Comparison of ENCODE assay signal across 22 cellular contexts in the genomic region with DNA sequence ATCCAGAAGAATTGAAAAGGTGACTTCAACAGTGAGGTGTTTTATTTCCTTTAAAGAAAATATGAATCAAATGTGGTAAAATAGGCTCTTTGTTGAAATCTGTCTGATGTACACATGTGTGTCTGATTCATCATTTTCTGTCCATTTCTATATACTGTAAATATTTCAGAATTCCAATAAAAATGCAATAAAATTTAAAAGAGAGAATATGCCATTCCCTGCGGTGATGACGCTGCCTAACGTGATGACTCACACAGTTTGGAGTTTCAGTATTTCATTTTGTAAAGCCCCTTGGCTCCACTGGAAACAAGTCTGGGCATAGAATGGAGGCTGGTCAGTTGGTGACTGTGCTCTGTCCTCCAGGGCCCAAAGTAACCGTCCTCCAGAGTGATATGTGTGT.
DNase-seq lines count a peak whose midpoint lies in the region; ATAC-seq and TF ChIP-seq lines count a peak whose summit lies in the region.
"Had no signal": no experiment of that assay in that cellular context is flagged by ENCODE, and none has a peak within 500 bp of the region (broad histone marks: within the 10 kb centered on the region; RNA-seq: fewer than 3 reads in every experiment).

No MANE protein-coding gene starts in this region.

- peaks cover 14% of the 10 kb centered on the region; the same call in 1 of the 2 replicates for H3K4me1 Mint-ChIP-seq in HFFc6 (ENCODE audit: low read depth)
- H3K4me1 Mint-ChIP-seq: activated naive CD8-positive, alpha-beta T cell treated with anti-CD3 and anti-CD28 coated beads, Interleukin-2, amount 50 U/mL, for 24 hours had no signal

- H3K9me3 ChIP-seq in A673 (ENCODE audit: low read depth, low read length, poor library complexity, severe bottlenecking), result no peaks in the 10 kb centered on the region
- no peaks in the 10 kb centered on the region for H3K9me3 ChIP-seq in SK-N-SH
- H3K9me3 ChIP-seq: A549, upper lobe of right lung had no signal

- no peak for TF ChIP-seq EP300 in SK-N-SH (IDR thresholded peaks at IDR 0.05; ENCODE audit: borderline replicate concordance in 1 of 2, low read depth in 1 of 2, low read length in 1 of 2)

- H3K36me3 Mint-ChIP-seq in HFFc6 (ENCODE audit: low read depth), result no peaks in the 10 kb centered on the region

- H3K27me3 ChIP-seq in A673 (replicated peaks; ENCODE audit: insufficient read depth, low read depth, low read length, poor library complexity) (no peaks in the 10 kb centered on the region), SK-N-SH (ENCODE audit: insufficient read depth) (no peaks in the 10 kb centered on the region)
- H3K27me3 ChIP-seq: upper lobe of right lung had no signal

- no peak overlapping the region for H3K9ac ChIP-seq in SK-N-SH

- TF ChIP-seq RAD21 in SK-N-SH (IDR thresholded peaks at IDR 0.05; ENCODE audit: low read length), result no peak

- no peaks in the 10 kb centered on the region for H3K27me3 Mint-ChIP-seq in HFFc6 (ENCODE audit: insufficient read depth)

- H3K36me3 ChIP-seq in A673 (ENCODE audit: insufficient read depth, low read length, poor library complexity, severe bottlenecking) (no peaks in the 10 kb centered on the region), SK-N-SH (replicated peaks in 1 of 2; ENCODE audit: control insufficient read depth in 1 of 2, insufficient read depth in 2 of 2, low read length in 1 of 2) (no peaks in the 10 kb centered on the region)
- H3K36me3 ChIP-seq: upper lobe of right lung had no signal

- POLR2A ChIA-PET in A673 (lab: Charles Lee; ENCODE audit: low non-redundant PET) (no interaction called here), SK-N-SH (lab: Yijun Ruan, JAX) (no interaction called here)

- intact Hi-C loops in A673 (cut with micrococcal nuclease; ENCODE audit: unreplicated experiment), result no loop called here

- H3F3A ChIP-seq in SK-N-SH (replicated peaks; ENCODE audit: insufficient read depth), result no peaks in the 10 kb centered on the region

- H3K4me3 Mint-ChIP-seq in HFFc6, result no peak overlapping the region
- H3K4me3 Mint-ChIP-seq: activated naive CD8-positive, alpha-beta T cell treated with anti-CD3 and anti-CD28 coated beads, Interleukin-2, amount 50 U/mL, for 24 hours had no signal

- CTCF ChIA-PET in A673 (lab: Charles Lee) (no interaction called here), SK-N-SH (lab: Yijun Ruan, JAX) (no interaction called here)

- no peaks in the 10 kb centered on the region for H3K9me2 ChIP-seq in SK-N-SH

- no peaks in the 10 kb centered on the region for H3K9me3 Mint-ChIP-seq in HFFc6
- H3K9me3 Mint-ChIP-seq: activated naive CD8-positive, alpha-beta T cell treated with anti-CD3 and anti-CD28 coated beads, Interleukin-2, amount 50 U/mL, for 24 hours had no signal

- H3K27ac ChIP-seq in A673 (ENCODE audit: low read depth, low read length, poor library complexity, severe bottlenecking), result no peak overlapping the region
- H3K27ac ChIP-seq in SK-N-SH (ENCODE audit: low read depth in 2 of 2, low read length in 1 of 2), result 0 out of 4 replicates have a peak overlapping the region, but pooled peaks of 1 of the 2 experiments have one; percentile 28
- H3K27ac ChIP-seq: A549, upper lobe of right lung had no signal

- H4K20me1 ChIP-seq in SK-N-SH (ENCODE audit: insufficient read depth), result no peaks in the 10 kb centered on the region

- WGBS in SK-N-SH (ENCODE audit: low lambda C conversion rate), result 26% methylated on average over 4 of the region's 4 CpGs

- no peak overlapping the region for H3K4me2 ChIP-seq in SK-N-SH
- H3K4me2 ChIP-seq: A549 had no signal

- no peak for TF ChIP-seq CTCF in A673 (conservative IDR thresholded peaks at IDR 0.05; ENCODE audit: low read depth, low read length)
- TF ChIP-seq CTCF in HFFc6 (IDR thresholded peaks at IDR 0.05), result no peak
- no peak for TF ChIP-seq CTCF in SK-N-SH (IDR thresholded peaks at IDR 0.05)

- H2AFZ ChIP-seq in SK-N-SH (ENCODE audit: low read depth), result peak overlapping the region; percentile 57; the same call in 1 of the 2 replicates

- ATAC-seq in HG02981 (IDR thresholded peaks at IDR 0.05; ENCODE audit: unreplicated experiment), result no peak
- ATAC-seq: A549; activated naive CD8-positive, alpha-beta T cell treated with anti-CD3 and anti-CD28 coated beads, Interleukin-2, amount 50 U/mL, for 24 hours; upper lobe of right lung had no signal

- no peak overlapping the region for H3K4me3 ChIP-seq in A673 (ENCODE audit: low read depth, low read length, poor library complexity, severe bottlenecking)
- no peak overlapping the region for H3K4me3 ChIP-seq in SK-N-SH (ENCODE audit: low read depth in 2 of 2, low read length in 1 of 2)
- H3K4me3 ChIP-seq: A549, upper lobe of right lung had no signal

- H3K4me1 ChIP-seq in A673 (ENCODE audit: insufficient read depth, low read length, poor library complexity, severe bottlenecking), result peaks cover under 1% of the 10 kb centered on the region
- H3K4me1 ChIP-seq in SK-N-SH (ENCODE audit: control insufficient read depth in 1 of 2, insufficient read depth in 2 of 2, low read depth in 1 of 2, low read length in 1 of 2), result no peaks in the 10 kb centered on the region
- H3K4me1 ChIP-seq: A549, upper lobe of right lung had no signal

- no TSS peak for BruUV-seq in A673 (replicated peaks; lab: Mats Ljungman, UMichigan)

- peak overlapping the region; percentile 29; the same call in 1 of the 2 replicates for H3K27ac Mint-ChIP-seq in HFFc6
- H3K27ac Mint-ChIP-seq: activated naive CD8-positive, alpha-beta T cell treated with anti-CD3 and anti-CD28 coated beads, Interleukin-2, amount 50 U/mL, for 24 hours had no signal

- DNase-seq in A673 (ENCODE audit: low spot score) (peak; percentile 17), HFFc6 (peak; percentile 37), SK-N-SH (no peak), fibroblast of peridontal ligament (ENCODE audit: extremely low read depth) (peak; percentile 16), RKO (ENCODE audit: low spot score) (no peak), DMS114 treated with DMSO at 0.1 percent for 48 hours (lab: John Stamatoyannopoulos, UW; ENCODE audit: unreplicated experiment) (no peak), GM19240 (ENCODE audit: insufficient read length, low spot score) (no peak)
- DNase-seq: activated CD4-positive, alpha-beta T cell treated with anti-CD3 and anti-CD28 coated beads, Interleukin-2, amount 50 U/mL, for 48 hours; activated effector memory CD4-positive, alpha-beta T cell treated with anti-CD3 and anti-CD28 coated beads, Interleukin-2, amount 50 U/mL, for 16 hours; activated naive CD8-positive, alpha-beta T cell treated with anti-CD3 and anti-CD28 coated beads, Interleukin-2, amount 50 U/mL, for 24 hours; C1 segment of cervical spinal cord; cortex of kidney; foreskin melanocyte; hippocampal formation; islet precursor cell; NCI-H2171 treated with DMSO at 0.1 percent for 48 hours; nucleus accumbens; SHP77 treated with DMSO at 0.1 percent for 48 hours; T-helper 2 cell; upper lobe of right lung had no signal

- no peaks in the 10 kb centered on the region for H3K79me2 ChIP-seq in SK-N-SH (ENCODE audit: insufficient read depth)

TF ChIP-seq in SK-N-SH, 30 proteins besides CTCF, POLR2A, EP300 and RAD21 (continues in another document):
- TF ChIP-seq, protein P1, sequence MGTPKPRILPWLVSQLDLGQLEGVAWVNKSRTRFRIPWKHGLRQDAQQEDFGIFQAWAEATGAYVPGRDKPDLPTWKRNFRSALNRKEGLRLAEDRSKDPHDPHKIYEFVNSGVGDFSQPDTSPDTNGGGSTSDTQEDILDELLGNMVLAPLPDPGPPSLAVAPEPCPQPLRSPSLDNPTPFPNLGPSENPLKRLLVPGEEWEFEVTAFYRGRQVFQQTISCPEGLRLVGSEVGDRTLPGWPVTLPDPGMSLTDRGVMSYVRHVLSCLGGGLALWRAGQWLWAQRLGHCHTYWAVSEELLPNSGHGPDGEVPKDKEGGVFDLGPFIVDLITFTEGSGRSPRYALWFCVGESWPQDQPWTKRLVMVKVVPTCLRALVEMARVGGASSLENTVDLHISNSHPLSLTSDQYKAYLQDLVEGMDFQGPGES (IDR thresholded peaks at IDR 0.05; ENCODE audit: low read depth, low read length), result no peak
- TF ChIP-seq TCF12 (IDR thresholded peaks at IDR 0.05), result peak; percentile 15; the same call in 1 of the 2 replicates
- TF ChIP-seq, protein P2, sequence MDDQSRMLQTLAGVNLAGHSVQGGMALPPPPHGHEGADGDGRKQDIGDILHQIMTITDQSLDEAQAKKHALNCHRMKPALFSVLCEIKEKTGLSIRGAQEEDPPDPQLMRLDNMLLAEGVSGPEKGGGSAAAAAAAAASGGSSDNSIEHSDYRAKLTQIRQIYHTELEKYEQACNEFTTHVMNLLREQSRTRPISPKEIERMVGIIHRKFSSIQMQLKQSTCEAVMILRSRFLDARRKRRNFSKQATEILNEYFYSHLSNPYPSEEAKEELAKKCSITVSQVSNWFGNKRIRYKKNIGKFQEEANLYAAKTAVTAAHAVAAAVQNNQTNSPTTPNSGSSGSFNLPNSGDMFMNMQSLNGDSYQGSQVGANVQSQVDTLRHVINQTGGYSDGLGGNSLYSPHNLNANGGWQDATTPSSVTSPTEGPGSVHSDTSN (IDR thresholded peaks at IDR 0.05), result no peak
- TF ChIP-seq RFX5 (IDR thresholded peaks at IDR 0.05; ENCODE audit: low read length), result no peak
- TF ChIP-seq SIN3A (IDR thresholded peaks at IDR 0.05; ENCODE audit: borderline replicate concordance, low read depth, low read length), result no peak
- no peak for TF ChIP-seq GABPA (IDR thresholded peaks at IDR 0.05; ENCODE audit: low read depth)
- TF ChIP-seq ELF1 (IDR thresholded peaks at IDR 0.05), result no peak
- TF ChIP-seq, protein P3, sequence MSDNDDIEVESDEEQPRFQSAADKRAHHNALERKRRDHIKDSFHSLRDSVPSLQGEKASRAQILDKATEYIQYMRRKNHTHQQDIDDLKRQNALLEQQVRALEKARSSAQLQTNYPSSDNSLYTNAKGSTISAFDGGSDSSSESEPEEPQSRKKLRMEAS (IDR thresholded peaks at IDR 0.05; ENCODE audit: low read depth), result no peak
- TF ChIP-seq, protein P4, sequence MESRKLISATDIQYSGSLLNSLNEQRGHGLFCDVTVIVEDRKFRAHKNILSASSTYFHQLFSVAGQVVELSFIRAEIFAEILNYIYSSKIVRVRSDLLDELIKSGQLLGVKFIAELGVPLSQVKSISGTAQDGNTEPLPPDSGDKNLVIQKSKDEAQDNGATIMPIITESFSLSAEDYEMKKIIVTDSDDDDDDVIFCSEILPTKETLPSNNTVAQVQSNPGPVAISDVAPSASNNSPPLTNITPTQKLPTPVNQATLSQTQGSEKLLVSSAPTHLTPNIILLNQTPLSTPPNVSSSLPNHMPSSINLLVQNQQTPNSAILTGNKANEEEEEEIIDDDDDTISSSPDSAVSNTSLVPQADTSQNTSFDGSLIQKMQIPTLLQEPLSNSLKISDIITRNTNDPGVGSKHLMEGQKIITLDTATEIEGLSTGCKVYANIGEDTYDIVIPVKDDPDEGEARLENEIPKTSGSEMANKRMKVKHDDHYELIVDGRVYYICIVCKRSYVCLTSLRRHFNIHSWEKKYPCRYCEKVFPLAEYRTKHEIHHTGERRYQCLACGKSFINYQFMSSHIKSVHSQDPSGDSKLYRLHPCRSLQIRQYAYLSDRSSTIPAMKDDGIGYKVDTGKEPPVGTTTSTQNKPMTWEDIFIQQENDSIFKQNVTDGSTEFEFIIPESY (IDR thresholded peaks at IDR 0.05; ENCODE audit: borderline replicate concordance, low read depth), result no peak
- TF ChIP-seq TEAD4 (IDR thresholded peaks at IDR 0.05; ENCODE audit: borderline replicate concordance, insufficient read depth), result no peak
- no peak for TF ChIP-seq RXRA (IDR thresholded peaks at IDR 0.05; ENCODE audit: borderline replicate concordance, low read depth)

Comparison
In these comparisons a context has a peak if more than half of its experiments do, and no peak if none do; other contexts are left out.
1. DNase-seq: peak in A673 (single experiment), HFFc6 (single experiment) and fibroblast of peridontal ligament (single experiment); none in SK-N-SH (single experiment), RKO (single experiment), DMS114 treated with DMSO at 0.1 percent for 48 hours (single experiment) and GM19240 (single experiment).